Comparison of ENCODE assay signal across 26 cellular contexts in genomic region chr2:211453311-211453894, GRCh38.
DNase-seq lines count a peak whose midpoint lies in the region; TF ChIP-seq lines count a peak whose summit lies in the region.
"Had no signal": no experiment of that assay in that cellular context is flagged by ENCODE, and none has a peak within 500 bp of the region (broad histone marks: within the 10 kb centered on the region; RNA-seq: fewer than 3 reads in every experiment).

No MANE protein-coding gene starts in this region.

- H3K9me3 Mint-ChIP-seq in mesothelial cell of epicardium, result peaks cover under 1% of the 10 kb centered on the region
- no peaks in the 10 kb centered on the region for H3K9me3 Mint-ChIP-seq in endodermal cell
- H3K9me3 Mint-ChIP-seq: activated CD4-positive, alpha-beta T cell treated with anti-CD3 and anti-CD28 coated beads, Interleukin-2, amount 10 ng/mL, durations not matched to agents 7 days and 5 days; activated naive CD8-positive, alpha-beta T cell treated with anti-CD3 and anti-CD28 coated beads, Interleukin-2, amount 10 ng/mL, durations not matched to agents 7 days and 5 days; activated T-cell treated with anti-CD3 and anti-CD28 coated beads, Interleukin-2, amount 50 U/mL, for 4 hours; GM23338; stimulated activated memory B cell treated with anti-CD40 and anti-IgM and Interleukin-4, amounts not matched to agents 10 μg/mL and 1 μg/mL and 100 μg/mL, for 72 hours; WTC11 had no signal

- H3K4me1 Mint-ChIP-seq in mesothelial cell of epicardium, result peaks cover 23% of the 10 kb centered on the region
- H3K4me1 Mint-ChIP-seq in endodermal cell, result peaks cover 14% of the 10 kb centered on the region
- H3K4me1 Mint-ChIP-seq: activated CD4-positive, alpha-beta T cell treated with anti-CD3 and anti-CD28 coated beads, Interleukin-2, amount 10 ng/mL, durations not matched to agents 7 days and 5 days; activated naive CD8-positive, alpha-beta T cell treated with anti-CD3 and anti-CD28 coated beads, Interleukin-2, amount 10 ng/mL, durations not matched to agents 7 days and 5 days; natural killer cell had no signal

- H4K20me1 ChIP-seq in SU-DHL-6 (ENCODE audit: low read depth, low read length), result no peaks in the 10 kb centered on the region

- peak overlapping the region; percentile 57 for H3K4me2 ChIP-seq in SU-DHL-6 (ENCODE audit: low read depth, low read length, poor library complexity, severe bottlenecking)
- H3K4me2 ChIP-seq: GM23338 had no signal

- H3K9ac ChIP-seq in SU-DHL-6 (ENCODE audit: low read length) (peak overlapping the region; percentile 23), endodermal cell (ENCODE audit: extremely low read depth, low read length, poor library complexity, severe bottlenecking) (no peak overlapping the region)

- CTCF ChIA-PET in A673 (lab: Charles Lee), result no interaction called here

- no peaks in the 10 kb centered on the region for H3K9me2 ChIP-seq in SU-DHL-6 (replicated peaks; ENCODE audit: insufficient read depth, low read length)

- H3K36me3 Mint-ChIP-seq in mesothelial cell of epicardium (no peaks in the 10 kb centered on the region), endodermal cell (ENCODE audit: low read depth) (peaks cover 7% of the 10 kb centered on the region)
- H3K36me3 Mint-ChIP-seq: activated naive CD8-positive, alpha-beta T cell treated with anti-CD3 and anti-CD28 coated beads, Interleukin-2, amount 10 ng/mL, durations not matched to agents 7 days and 5 days; natural killer cell; stimulated activated memory B cell treated with anti-CD40 and anti-IgM and Interleukin-4, amounts not matched to agents 10 μg/mL and 1 μg/mL and 100 μg/mL, for 72 hours; WTC11 had no signal

- WGBS in endodermal cell (ENCODE audit: insufficient coverage in 1 of 2, insufficient read length in 1 of 2), 2 experiments, result 67 to 96% methylated on average over 1 to 6 of the region's 6 CpGs

- H3K4me1 ChIP-seq in A673 (ENCODE audit: insufficient read depth, low read length, poor library complexity, severe bottlenecking), result peaks cover 26% of the 10 kb centered on the region
- H3K4me1 ChIP-seq in ACC112 (ENCODE audit: control insufficient read depth, insufficient read depth, low read length, unreplicated experiment), result peaks cover 6% of the 10 kb centered on the region
- H3K4me1 ChIP-seq in endodermal cell (ENCODE audit: control insufficient read depth, insufficient read depth, low read length), result peaks cover 7% of the 10 kb centered on the region
- H3K4me1 ChIP-seq: gastrocnemius medialis, SJCRH30, transverse colon had no signal

- DNase-seq in A673 (ENCODE audit: low spot score), result peak; percentile 21
- peak; percentile 75 for DNase-seq in NCI-H146 (lab: John Stamatoyannopoulos, UW)
- no peak for DNase-seq in mesothelial cell of epicardium (ENCODE audit: low spot score in 2 of 2, unreplicated experiment in 2 of 2)
- DNase-seq in endodermal cell, result no peak
- DNase-seq in activated T-cell treated with anti-CD3 and anti-CD28 coated beads, Interleukin-2, amount 50 U/mL, for 1 hour, result no peak
- DNase-seq: activated CD4-positive, alpha-beta T cell treated with anti-CD3 and anti-CD28 coated beads, Interleukin-2, amount 10 ng/mL, durations not matched to agents 7 days and 5 days; activated gamma-delta T cell treated with Interleukin-2 at 50 U/mL for 16 hours; activated naive CD8-positive, alpha-beta T cell treated with anti-CD3 and anti-CD28 coated beads, Interleukin-2, amount 10 ng/mL, durations not matched to agents 7 days and 5 days; activated T-cell treated with anti-CD3 and anti-CD28 coated beads, Interleukin-2, amount 50 U/mL, for 4 hours; aorta; DND-41; gastrocnemius medialis; natural killer cell; NCI-H1436 treated with DMSO at 0.1 percent for 48 hours; NCI-H2171; NCI-H510A treated with DMSO at 0.1 percent for 48 hours; RPMI8226; SJCRH30; T-helper 1 cell; transverse colon had no signal

- no peaks in the 10 kb centered on the region for H3F3A ChIP-seq in SU-DHL-6 (ENCODE audit: insufficient read depth)

- no TSS peak for BruUV-seq in A673 (replicated peaks; lab: Mats Ljungman, UMichigan)

- H3K27ac ChIP-seq in A673 (ENCODE audit: low read depth, low read length, poor library complexity, severe bottlenecking), result peak overlapping the region; percentile 54
- no peak overlapping the region for H3K27ac ChIP-seq in ACC112 (ENCODE audit: low read depth, low read length)
- H3K27ac ChIP-seq in SU-DHL-6 (ENCODE audit: low read depth, low read length), result peak overlapping the region; percentile 70
- no peak overlapping the region for H3K27ac ChIP-seq in endodermal cell (ENCODE audit: low read depth, low read length)
- H3K27ac ChIP-seq: C4-2B, gastrocnemius medialis, SJCRH30, transverse colon had no signal

- no peaks in the 10 kb centered on the region for H3K36me3 ChIP-seq in A673 (ENCODE audit: insufficient read depth, low read length, poor library complexity, severe bottlenecking)
- H3K36me3 ChIP-seq in ACC112 (ENCODE audit: insufficient read depth, low read length), result no peaks in the 10 kb centered on the region
- no peaks in the 10 kb centered on the region for H3K36me3 ChIP-seq in SU-DHL-6 (ENCODE audit: low read length)
- H3K36me3 ChIP-seq in endodermal cell (ENCODE audit: control insufficient read depth, insufficient read depth, low read length), result no peaks in the 10 kb centered on the region
- H3K36me3 ChIP-seq: gastrocnemius medialis, SJCRH30, transverse colon had no signal

- no peak overlapping the region for H3K4me3 Mint-ChIP-seq in mesothelial cell of epicardium
- no peak overlapping the region for H3K4me3 Mint-ChIP-seq in endodermal cell
- H3K4me3 Mint-ChIP-seq: activated CD4-positive, alpha-beta T cell treated with anti-CD3 and anti-CD28 coated beads, Interleukin-2, amount 10 ng/mL, durations not matched to agents 7 days and 5 days; activated naive CD8-positive, alpha-beta T cell treated with anti-CD3 and anti-CD28 coated beads, Interleukin-2, amount 10 ng/mL, durations not matched to agents 7 days and 5 days; activated T-cell treated with anti-CD3 and anti-CD28 coated beads, Interleukin-2, amount 50 U/mL, for 4 hours; GM23338; natural killer cell; stimulated activated memory B cell treated with anti-CD40 and anti-IgM and Interleukin-4, amounts not matched to agents 10 μg/mL and 1 μg/mL and 100 μg/mL, for 72 hours; WTC11 had no signal

- POLR2A ChIA-PET in A673 (lab: Charles Lee; ENCODE audit: low non-redundant PET), result no interaction called here

- intact Hi-C loops in A673 (cut with micrococcal nuclease; ENCODE audit: unreplicated experiment), result loop anchor here (10.0 kb wide), 1 partner anchor 1081 kb away; the partner anchor contains the start of gene ERBB4

- H3K27ac Mint-ChIP-seq in mesothelial cell of epicardium (no peak overlapping the region), endodermal cell (no peak overlapping the region)
- H3K27ac Mint-ChIP-seq: activated CD4-positive, alpha-beta T cell treated with anti-CD3 and anti-CD28 coated beads, Interleukin-2, amount 10 ng/mL, durations not matched to agents 7 days and 5 days; activated naive CD8-positive, alpha-beta T cell treated with anti-CD3 and anti-CD28 coated beads, Interleukin-2, amount 10 ng/mL, durations not matched to agents 7 days and 5 days; GM23338; natural killer cell; stimulated activated memory B cell treated with anti-CD40 and anti-IgM and Interleukin-4, amounts not matched to agents 10 μg/mL and 1 μg/mL and 100 μg/mL, for 72 hours; WTC11 had no signal

- TF ChIP-seq CTCF in A673 (conservative IDR thresholded peaks at IDR 0.05; ENCODE audit: low read depth, low read length) (no peak), SU-DHL-6 (IDR thresholded peaks at IDR 0.05; ENCODE audit: insufficient read depth, low read length, poor library complexity, severe bottlenecking) (no peak), mesothelial cell of epicardium (IDR thresholded peaks at IDR 0.05; ENCODE audit: unreplicated experiment) (no peak), endodermal cell (conservative IDR thresholded peaks at IDR 0.05) (no peak)

- H3K27me3 ChIP-seq in A673 (replicated peaks; ENCODE audit: insufficient read depth, low read depth, low read length, poor library complexity) (no peaks in the 10 kb centered on the region), ACC112 (ENCODE audit: insufficient read depth, low read length) (no peaks in the 10 kb centered on the region), SU-DHL-6 (ENCODE audit: low read length) (no peaks in the 10 kb centered on the region), endodermal cell (ENCODE audit: control insufficient read depth, insufficient read depth, low read length, poor library complexity, severe bottlenecking) (no peaks in the 10 kb centered on the region)
- H3K27me3 ChIP-seq: gastrocnemius medialis, SJCRH30, transverse colon had no signal

- H3K27me3 Mint-ChIP-seq in mesothelial cell of epicardium (ENCODE audit: low read depth), result no peaks in the 10 kb centered on the region
- no peaks in the 10 kb centered on the region for H3K27me3 Mint-ChIP-seq in endodermal cell (ENCODE audit: insufficient read depth)
- H3K27me3 Mint-ChIP-seq: activated CD4-positive, alpha-beta T cell treated with anti-CD3 and anti-CD28 coated beads, Interleukin-2, amount 10 ng/mL, durations not matched to agents 7 days and 5 days; activated naive CD8-positive, alpha-beta T cell treated with anti-CD3 and anti-CD28 coated beads, Interleukin-2, amount 10 ng/mL, durations not matched to agents 7 days and 5 days; stimulated activated memory B cell treated with anti-CD40 and anti-IgM and Interleukin-4, amounts not matched to agents 10 μg/mL and 1 μg/mL and 100 μg/mL, for 72 hours had no signal

- no peaks in the 10 kb centered on the region for H3K9me3 ChIP-seq in A673 (ENCODE audit: low read depth, low read length, poor library complexity, severe bottlenecking)
- no peaks in the 10 kb centered on the region for H3K9me3 ChIP-seq in SU-DHL-6 (ENCODE audit: insufficient read depth, low read length)
- H3K9me3 ChIP-seq in endodermal cell (ENCODE audit: control insufficient read depth, low read length), result no peaks in the 10 kb centered on the region
- H3K9me3 ChIP-seq: gastrocnemius medialis, SJCRH30, transverse colon had no signal

- peak overlapping the region; percentile 45 for H2AFZ ChIP-seq in ACC112 (ENCODE audit: low read length, unreplicated experiment)
- H2AFZ ChIP-seq in SU-DHL-6 (ENCODE audit: low read depth, low read length, severe bottlenecking), result peak overlapping the region; percentile 30
- H2AFZ ChIP-seq: GM23338 had no signal

- H3K4me3 ChIP-seq in A673 (ENCODE audit: low read depth, low read length, poor library complexity, severe bottlenecking), result no peak overlapping the region
- no peak overlapping the region for H3K4me3 ChIP-seq in ACC112 (ENCODE audit: low read depth, low read length)
- H3K4me3 ChIP-seq in SU-DHL-6 (ENCODE audit: insufficient read depth, low read length, poor library complexity, severe bottlenecking), result no peak overlapping the region
- no peak overlapping the region for H3K4me3 ChIP-seq in endodermal cell (ENCODE audit: low read length)
- H3K4me3 ChIP-seq: gastrocnemius medialis, GM23338, SJCRH30, transverse colon had no signal

- H3K79me2 ChIP-seq in ACC112 (ENCODE audit: control insufficient read depth, insufficient read depth, low read length, unreplicated experiment), result no peaks in the 10 kb centered on the region
- H3K79me2 ChIP-seq in SU-DHL-6 (ENCODE audit: insufficient read depth, low read length), result no peaks in the 10 kb centered on the region

Comparison
In these comparisons a context has a peak if more than half of its experiments do, and no peak if none do; other contexts are left out.
1. DNase-seq: peak in A673 (single experiment) and NCI-H146 (single experiment); none in mesothelial cell of epicardium (0 of 2), endodermal cell (single experiment) and activated T-cell treated with anti-CD3 and anti-CD28 coated beads, Interleukin-2, amount 50 U/mL, for 1 hour (single experiment).
2. H3K27ac ChIP-seq: peak in A673 (single experiment) and SU-DHL-6 (single experiment); none in ACC112 (single experiment) and endodermal cell (single experiment).